In the genomic region with DNA sequence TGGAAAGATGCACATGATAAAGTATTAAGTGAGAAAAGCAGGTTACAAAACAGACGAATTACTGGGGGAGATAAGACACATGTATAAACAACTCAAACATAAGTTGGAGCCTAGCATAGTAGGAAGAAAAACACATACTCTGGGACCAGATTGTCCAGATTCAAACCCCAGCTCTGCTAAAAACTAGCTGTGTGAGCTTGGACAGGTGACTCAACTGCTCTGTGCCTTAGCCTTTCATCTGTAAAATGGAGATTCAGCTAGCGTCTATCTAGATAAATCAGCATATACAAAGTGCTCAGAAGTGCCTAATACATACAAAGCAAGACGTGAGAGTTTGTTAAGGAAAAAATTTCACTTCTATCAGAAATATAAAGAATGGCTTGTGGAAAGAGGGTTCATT, we compare ENCODE assay signal across 7 cellular contexts.
"Had no signal": no experiment of that assay in that cellular context is flagged by ENCODE, and none has a peak within 500 bp of the region (broad histone marks: within the 10 kb centered on the region; RNA-seq: fewer than 3 reads in every experiment).

No MANE protein-coding gene starts in this region.

- H3K27me3 Mint-ChIP-seq: IgD-negative memory B cell had no signal

- ATAC-seq: HepG2 had no signal

- H3K4me1 ChIP-seq: HAP-1 had no signal

- H3K4me3 ChIP-seq: HAP-1 had no signal

- H3K27ac ChIP-seq: HL-60 had no signal

- H3K9me3 Mint-ChIP-seq: HFFc6, IgD-negative memory B cell had no signal

- DNase-seq: GOT3, HFFc6, KG1 had no signal

- H3K27ac Mint-ChIP-seq: HFFc6, IgD-negative memory B cell had no signal

- H3K36me3 ChIP-seq: HAP-1 had no signal

- H3K4me1 Mint-ChIP-seq: IgD-negative memory B cell had no signal

- FAIRE-seq: HepG2 had no signal

- H3K4me3 Mint-ChIP-seq: HFFc6, IgD-negative memory B cell had no signal
